Comparison of ENCODE assay signal across 21 cellular contexts in genomic region chr4:742096-742741, GRCh38. TPM values are rescaled to one million over a fixed set of nuclear protein-coding genes. Genes with fewer than 3 reads are reported as not detected.
A peak's percentile ranks its signal among the peaks of the same experiment; 100 is the strongest.
DNase-seq lines count a peak whose midpoint lies in the region; ATAC-seq, FAIRE-seq and TF ChIP-seq lines count a peak whose summit lies in the region.
"Had no signal": no experiment of that assay in that cellular context is flagged by ENCODE, and none has a peak within 500 bp of the region (broad histone marks: within the 10 kb centered on the region; RNA-seq: fewer than 3 reads in every experiment).

No MANE protein-coding gene starts in this region.

- peaks cover 0 to 6% of the 10 kb centered on the region in 2 donors for H3K36me3 Mint-ChIP-seq in activated naive CD4-positive, alpha-beta T cell treated with anti-CD3 and anti-CD28 coated beads, Interleukin-2, amount 50 U/mL, for 72 hours
- H3K36me3 Mint-ChIP-seq in H9 (ENCODE audit: insufficient read depth in 1 of 3, low read depth in 3 of 3) (peaks cover 21 to 54% (median 44%) of the 10 kb centered on the region in 3 experiments), osteocyte (ENCODE audit: unreplicated experiment) (peaks cover 21% of the 10 kb centered on the region)

- TF ChIP-seq POLR2A in K562 (conservative IDR thresholded peaks at IDR 0.05) (no peak), erythroblast (IDR thresholded peaks at IDR 0.05; ENCODE audit: low read length) (no peak), suprapubic skin (IDR thresholded peaks at IDR 0.05) (no peak)

- H4K20me1 ChIP-seq in H9 (ENCODE audit: control insufficient read depth, insufficient read depth, insufficient read length) (no peaks in the 10 kb centered on the region), K562 (replicated peaks; ENCODE audit: control insufficient read depth, insufficient read depth, low read length) (peaks cover 3% of the 10 kb centered on the region; the same call in 1 of the 2 replicates)

- H2AFZ ChIP-seq in H9 (ENCODE audit: low read length) = no peak overlapping the region
- no peak overlapping the region for H2AFZ ChIP-seq in K562 (ENCODE audit: low read depth, low read length)

- H3K27me3 Mint-ChIP-seq in H9 (ENCODE audit: low read depth) = no peaks in the 10 kb centered on the region
- H3K27me3 Mint-ChIP-seq in osteocyte (ENCODE audit: unreplicated experiment) = no peaks in the 10 kb centered on the region
- H3K27me3 Mint-ChIP-seq: activated CD4-positive, alpha-beta T cell treated with anti-CD3 and anti-CD28 coated beads, Interleukin-2, amount 10 ng/mL, durations not matched to agents 24 days and 14 days; activated naive CD8-positive, alpha-beta T cell treated with anti-CD3 and anti-CD28 coated beads, Interleukin-2, amount 50 U/mL, for 24 hours; CD4-positive, alpha-beta memory T cell; dendritic cell treated with granulocyte-macrophage colony-stimulating factor and Interleukin-4, amounts not matched to agents 40 ng/mL and 50 ng/mL, for 4 days had no signal

- H3K9me3 ChIP-seq in H9 (ENCODE audit: control insufficient read depth, low read depth, low read length) (no peaks in the 10 kb centered on the region), K562 (replicated peaks; ENCODE audit: control insufficient read depth, insufficient read depth, low read depth, low read length) (no peaks in the 10 kb centered on the region), suprapubic skin (no peaks in the 10 kb centered on the region)
- H3K9me3 ChIP-seq: pancreas, stomach, tibial nerve had no signal

- no peak overlapping the region for H3K4me2 ChIP-seq in H9 (ENCODE audit: insufficient read depth, insufficient read length, low read length)
- no peak overlapping the region for H3K4me2 ChIP-seq in K562 (ENCODE audit: insufficient read depth, low read length)
- H3K4me2 ChIP-seq: smooth muscle cell had no signal

- H3K56ac ChIP-seq in H9 (ENCODE audit: insufficient read length, low read depth, low read length) = no peak overlapping the region

- no peak overlapping the region for H2BK15ac ChIP-seq in H9 (ENCODE audit: low read depth, low read length)

- no peak overlapping the region for H2BK5ac ChIP-seq in H9 (ENCODE audit: insufficient read length, low read length)

- no peaks in the 10 kb centered on the region for H3K4me1 ChIP-seq in H9 (ENCODE audit: insufficient read depth, low read length)
- H3K4me1 ChIP-seq in K562 (replicated peaks in 1 of 2; ENCODE audit: control insufficient read depth in 2 of 2, insufficient read depth in 2 of 2, low read length in 2 of 2) = peaks cover 0 to 25% of the 10 kb centered on the region in 2 experiments; a peak in 2 of 5 replicates
- no peaks in the 10 kb centered on the region for H3K4me1 ChIP-seq in suprapubic skin
- H3K4me1 ChIP-seq: pancreas, stomach had no signal

- no peak for TF ChIP-seq EP300 in K562 (IDR thresholded peaks at IDR 0.05; ENCODE audit: low read length)
- TF ChIP-seq EP300 in suprapubic skin (IDR thresholded peaks at IDR 0.05) = no peak

- no peaks in the 10 kb centered on the region; the same call in 1 of the 2 replicates for H3K79me2 ChIP-seq in H9 (ENCODE audit: insufficient read depth, low read length)
- H3K79me2 ChIP-seq in K562 (ENCODE audit: control insufficient read depth, insufficient read depth, low read length) = no peaks in the 10 kb centered on the region; the same call in 2 of the 3 replicates

- no peak overlapping the region for H2AK5ac ChIP-seq in H9 (ENCODE audit: insufficient read length, low read length)

- no peak overlapping the region for H2BK12ac ChIP-seq in H9 (ENCODE audit: insufficient read length, low read depth, low read length)

- H3K36me3 ChIP-seq in K562 (ENCODE audit: control insufficient read depth, insufficient read depth, low read length) (peaks cover 44% of the 10 kb centered on the region; the same call in 2 of the 3 replicates), suprapubic skin (peaks cover 55% of the 10 kb centered on the region)

- BruUV-seq in K562 (replicated peaks; lab: Mats Ljungman, UMichigan) = TSS peak; percentile 34

- TF ChIP-seq RAD21 in K562 (CRISPR knock-in tag; conservative IDR thresholded peaks at IDR 0.05 in 1 of 2, IDR thresholded peaks at IDR 0.05 in 1 of 2) = no peak

- CTCF ChIA-PET in K562 (lab: Yijun Ruan, JAX; ENCODE audit: low intra/inter-chr PET ratio) = interaction anchor here (0.7 to 1.4 kb wide), 3 partner anchors 184 to 245 kb away, joined by 3 to 5 read pairs (median 3); partner anchors contain the start of gene IDUA

- intact Hi-C loops in K562 (cut with micrococcal nuclease) = loop anchor here (5.0 kb wide), 1 partner anchor 245 kb away; the partner anchor contains the start of gene IDUA

- H3K4me3 Mint-ChIP-seq in H9 (no peak overlapping the region), osteocyte (ENCODE audit: unreplicated experiment) (no peak overlapping the region)
- H3K4me3 Mint-ChIP-seq: activated CD4-positive, alpha-beta T cell treated with anti-CD3 and anti-CD28 coated beads, Interleukin-2, amount 10 ng/mL, durations not matched to agents 24 days and 14 days; activated naive CD8-positive, alpha-beta T cell treated with anti-CD3 and anti-CD28 coated beads, Interleukin-2, amount 50 U/mL, for 24 hours; activated T-cell treated with anti-CD3 and anti-CD28 coated beads, Interleukin-2, amount 50 U/mL, for 4 hours; CD4-positive, alpha-beta memory T cell; dendritic cell treated with granulocyte-macrophage colony-stimulating factor and Interleukin-4, amounts not matched to agents 40 ng/mL and 50 ng/mL, for 4 days; nephron had no signal

- H3K9me3 Mint-ChIP-seq in activated naive CD4-positive, alpha-beta T cell treated with anti-CD3 and anti-CD28 coated beads, Interleukin-2, amount 50 U/mL, for 72 hours = no peaks in the 10 kb centered on the region
- H3K9me3 Mint-ChIP-seq in H9 (peaks cover 2 to 3% of the 10 kb centered on the region in 2 experiments; a peak in 3 of 5 replicates), osteocyte (ENCODE audit: unreplicated experiment) (no peaks in the 10 kb centered on the region)
- H3K9me3 Mint-ChIP-seq: activated CD4-positive, alpha-beta T cell treated with anti-CD3 and anti-CD28 coated beads, Interleukin-2, amount 10 ng/mL, durations not matched to agents 24 days and 14 days; activated naive CD8-positive, alpha-beta T cell treated with anti-CD3 and anti-CD28 coated beads, Interleukin-2, amount 50 U/mL, for 24 hours; activated T-cell treated with anti-CD3 and anti-CD28 coated beads, Interleukin-2, amount 50 U/mL, for 4 hours; CD4-positive, alpha-beta memory T cell; dendritic cell treated with granulocyte-macrophage colony-stimulating factor and Interleukin-4, amounts not matched to agents 40 ng/mL and 50 ng/mL, for 4 days; nephron had no signal

- no peak overlapping the region for H3T11ph ChIP-seq in H9 (ENCODE audit: low read length)

- H3K27ac ChIP-seq in H9 (ENCODE audit: insufficient read length, low read depth, low read length) (no peak overlapping the region), K562 (ENCODE audit: extremely low read depth, low read depth, low read length) (no peak overlapping the region), suprapubic skin (no peak overlapping the region)
- H3K27ac ChIP-seq: pancreas, stomach, tibial nerve, WERI-Rb-1 had no signal

- H3K4me3 ChIP-seq in K562 (no peak overlapping the region), suprapubic skin (no peak overlapping the region)
- H3K4me3 ChIP-seq: pancreas, smooth muscle cell, stomach, tibial nerve had no signal

- no peaks in the 10 kb centered on the region for H3K27me3 ChIP-seq in H9 (ENCODE audit: insufficient read depth, low read length)
- no peaks in the 10 kb centered on the region for H3K27me3 ChIP-seq in K562 (ENCODE audit: control insufficient read depth in 2 of 2, insufficient read depth in 2 of 2, low read length in 2 of 2)
- H3K27me3 ChIP-seq in suprapubic skin = no peaks in the 10 kb centered on the region
- H3K27me3 ChIP-seq: pancreas, stomach, tibial nerve had no signal

- H3K18ac ChIP-seq in H9 (ENCODE audit: insufficient read length, low read depth, low read length) = no peak overlapping the region

- H4K5ac ChIP-seq in H9 (ENCODE audit: insufficient read length, low read depth, low read length) = no peak overlapping the region

- peaks cover 2% of the 10 kb centered on the region for H3K23me2 ChIP-seq in H9 (ENCODE audit: insufficient read length, low read depth, low read length, poor library complexity, severe bottlenecking)

- FAIRE-seq in K562 (lab: Jason Lieb, UNC) = no peak
- FAIRE-seq: A204.1, pancreas had no signal

- H4K91ac ChIP-seq in H9 (ENCODE audit: insufficient read length, low read depth, low read length) = no peak overlapping the region

- H3K9me1 ChIP-seq in K562 (ENCODE audit: control insufficient read depth, insufficient read depth, low read length) = no peaks in the 10 kb centered on the region

- no peak for DNase-seq in activated naive CD4-positive, alpha-beta T cell treated with anti-CD3 and anti-CD28 coated beads, Interleukin-2, amount 50 U/mL, for 72 hours (ENCODE audit: low spot score in 2 of 2)
- no peak for DNase-seq in activated naive CD4-positive, alpha-beta T cell treated with Interleukin-2 at 50 U/mL for 16 hours
- DNase-seq in H9 = no peak
- no peak for DNase-seq in K562 (ENCODE audit: extremely low read depth in 1 of 4, low spot score in 3 of 4)
- no peak for DNase-seq in osteocyte (ENCODE audit: extremely low spot score, unreplicated experiment)
- no peak for DNase-seq in kidney glomerular epithelial cell (lab: John Stamatoyannopoulos, UW)
- DNase-seq in erythroblast (lab: John Stamatoyannopoulos, UW) = no peak
- DNase-seq in suprapubic skin (ENCODE audit: low spot score in 2 of 2) = no peak
- DNase-seq: NCI-H226 had no signal

- H3K4ac ChIP-seq in H9 (ENCODE audit: low read depth, low read length) = no peak overlapping the region

- no peaks in the 10 kb centered on the region for H3K79me1 ChIP-seq in H9 (ENCODE audit: insufficient read depth, low read depth, low read length, poor library complexity, severe bottlenecking)

- H3K23ac ChIP-seq in H9 (ENCODE audit: insufficient read length, low read depth, low read length) = no peak overlapping the region

- H2BK20ac ChIP-seq in H9 (ENCODE audit: low read depth, low read length, poor library complexity, severe bottlenecking) = no peak overlapping the region

- POLR2A ChIA-PET in K562 (lab: Yijun Ruan, JAX) = interaction anchor here (0.6 to 1.3 kb wide), 5 partner anchors 10 to 707 kb away, joined by 3 to 4 read pairs (median 3); no protein-coding TSS in a partner anchor

- in situ Hi-C loops in K562 (cut with MboI) = no loop called here

- H2BK120ac ChIP-seq in H9 (ENCODE audit: low read depth, low read length, poor library complexity, severe bottlenecking) = no peak overlapping the region

- no CpG with 5 or more reads among the region's 21 CpGs for WGBS in H9 (ENCODE audit: extremely low coverage, insufficient read length, low lambda C conversion rate)
- 58% methylated on average over 17 of the region's 21 CpGs for WGBS in K562 (ENCODE audit: insufficient coverage, low coverage, missing lambda C conversion rate)
- 82% methylated on average over 20 of the region's 21 CpGs for WGBS in suprapubic skin

- ATAC-seq in activated naive CD4-positive, alpha-beta T cell treated with anti-CD3 and anti-CD28 coated beads, Interleukin-2, amount 50 U/mL, for 72 hours = peak; percentile 13 to 48
- ATAC-seq in K562 = peak; percentile 62

- H4K8ac ChIP-seq in H9 (replicated peaks; ENCODE audit: insufficient read length, low read depth, low read length) = no peak overlapping the region

- no peak overlapping the region for H3K27ac Mint-ChIP-seq in activated naive CD4-positive, alpha-beta T cell treated with anti-CD3 and anti-CD28 coated beads, Interleukin-2, amount 50 U/mL, for 72 hours
- peak overlapping the region in 2 of 3 experiments; percentile 27 to 76; a peak in 3 of 7 replicates for H3K27ac Mint-ChIP-seq in H9
- peak overlapping the region; percentile 65 for H3K27ac Mint-ChIP-seq in osteocyte (ENCODE audit: unreplicated experiment)
- H3K27ac Mint-ChIP-seq: activated naive CD8-positive, alpha-beta T cell treated with anti-CD3 and anti-CD28 coated beads, Interleukin-2, amount 50 U/mL, for 24 hours; dendritic cell treated with granulocyte-macrophage colony-stimulating factor and Interleukin-4, amounts not matched to agents 40 ng/mL and 50 ng/mL, for 4 days; nephron had no signal

- H3K4me1 Mint-ChIP-seq in H9 (no peaks in the 10 kb centered on the region), osteocyte (ENCODE audit: unreplicated experiment) (peaks cover 26% of the 10 kb centered on the region)
- H3K4me1 Mint-ChIP-seq: activated naive CD8-positive, alpha-beta T cell treated with anti-CD3 and anti-CD28 coated beads, Interleukin-2, amount 50 U/mL, for 24 hours; nephron had no signal

- TF ChIP-seq CTCF in H9 (conservative IDR thresholded peaks at IDR 0.05) (no peak), K562 (IDR thresholded peaks at IDR 0.05 in 2 of 3, conservative IDR thresholded peaks at IDR 0.05 in 1 of 3; ENCODE audit: insufficient read depth in 2 of 3, low read depth in 1 of 3, low read length in 3 of 3) (no peak), osteocyte (IDR thresholded peaks at IDR 0.05) (no peak), suprapubic skin (IDR thresholded peaks at IDR 0.05) (no peak)

- H3K9ac ChIP-seq in H9 (ENCODE audit: extremely low read depth, insufficient read length, low read length) (no peak overlapping the region), K562 (ENCODE audit: insufficient read depth in 1 of 2, low read depth in 2 of 2, low read length in 2 of 2) (no peak overlapping the region)

- no peak overlapping the region for H3K14ac ChIP-seq in H9 (ENCODE audit: insufficient read depth, low read length)

RNA-seq across cellular contexts. Expression of gene PCGF3, which starts 36.6 kb away (rescaled TPM):
- total RNA-seq in activated naive CD4-positive, alpha-beta T cell treated with anti-CD3 and anti-CD28 coated beads, Interleukin-2, amount 50 U/mL, for 72 hours = 10 to 100 TPM; 23.0 to 25.9 TPM
- total RNA-seq in H9 (2021) (42.6 and 43.1 TPM in 2 replicates), K562 (2014; rRNA removed) (31.3 and 39.9 TPM in 2 replicates), K562 (2014; rRNA removed; fragmentation: Illumina TruSeq; extraction: Trizol) (13.3 and 14.7 TPM in 2 replicates), K562 (2015; rRNA removed; fragmentation: Illumina TruSeq; extraction: Trizol) (19.1 and 20.3 TPM in 2 replicates), K562 (2021) (39.6 and 46.1 TPM in 2 replicates), osteocyte (69.8 and 70.0 TPM in 2 replicates), suprapubic skin (100 to 1,000 TPM in 1 of 4 donors, 10 to 100 TPM in 3; 59.7 to 152 (median 71.2) TPM)
- 122 and 175 TPM in 2 replicates for total RNA-seq in K562 (2011; cell fraction: chromatin; rRNA removed; ENCODE audit: low replicate concordance)
- 123 and 128 TPM in 2 replicates for total RNA-seq in K562 (2011; cell fraction: nucleolus; rRNA removed)
- 119 and 129 TPM in 2 replicates for total RNA-seq in K562 (2011; cell fraction: nucleoplasm; rRNA removed)
- polyA plus RNA-seq in K562 (2011; rRNA removed) (37.2 and 42.2 TPM in 2 replicates), K562 (2014; fragmentation: Illumina TruSeq; extraction: Trizol) (18.9 and 20.4 TPM in 2 replicates), K562 (2014; fragmentation: Nextera tagmentation; extraction: Ambion mirVana) (1 to 10 TPM; 2.6 to 4.3 TPM), K562 (2014; rRNA removed) (40.1 and 40.2 TPM in 2 replicates)
- polyA plus RNA-seq in K562 (2011; cell fraction: cytosol; rRNA removed) = 35.7 and 39.0 TPM in 2 replicates
- 197 and 242 TPM in 2 replicates for polyA plus RNA-seq in K562 (2011; cell fraction: nucleus; rRNA removed)
- 22.9 and 34.4 TPM in 2 replicates for polyA plus RNA-seq in K562 (2012)
- polyA minus RNA-seq in K562 (2011; rRNA and poly(A)+ RNA removed) = 25.9 and 30.6 TPM in 2 replicates
- polyA minus RNA-seq in K562 (2011; cell fraction: cytosol; rRNA and poly(A)+ RNA removed) = 22.7 and 34.9 TPM in 2 replicates
- polyA minus RNA-seq in K562 (2011; cell fraction: nucleus; rRNA and poly(A)+ RNA removed) = 74.0 and 79.4 TPM in 2 replicates

RNA-seq across cellular contexts. Expression of gene SLC49A3, which starts 53.3 kb away (rescaled TPM):
- total RNA-seq in activated naive CD4-positive, alpha-beta T cell treated with anti-CD3 and anti-CD28 coated beads, Interleukin-2, amount 50 U/mL, for 72 hours = 1 to 10 TPM in 1 of 2 donors, under 1 TPM in 1; 0.59 to 1.3 TPM
- total RNA-seq in H9 (2021) (6.8 and 6.9 TPM in 2 replicates), K562 (2014; rRNA removed) (not detected in 2 replicates), K562 (2014; rRNA removed; fragmentation: Illumina TruSeq; extraction: Trizol) (not detected in 2 replicates), K562 (2015; rRNA removed; fragmentation: Illumina TruSeq; extraction: Trizol) (not detected in 2 replicates), K562 (2021) (0.24 and 0.29 TPM in 2 replicates), osteocyte (0.31 and 0.67 TPM in 2 replicates), suprapubic skin (10 to 100 TPM in 3 of 4 donors, 1 to 10 TPM in 1; 8.9 to 21.1 (median 17.4) TPM)
- total RNA-seq in K562 (2011; cell fraction: chromatin; rRNA removed; ENCODE audit: low replicate concordance) = not detected in 2 replicates
- 0.39 TPM in 1 of 2 replicates, not detected in the other for total RNA-seq in K562 (2011; cell fraction: nucleolus; rRNA removed)
- total RNA-seq in K562 (2011; cell fraction: nucleoplasm; rRNA removed) = 0.61 TPM in 1 of 2 replicates, not detected in the other
- polyA plus RNA-seq in K562 (2011; rRNA removed) (not detected in 2 replicates), K562 (2014; fragmentation: Illumina TruSeq; extraction: Trizol) (not detected in 2 replicates), K562 (2014; fragmentation: Nextera tagmentation; extraction: Ambion mirVana) (not detected), K562 (2014; rRNA removed) (0.18 and 0.41 TPM in 2 replicates)
- 0.03 and 0.22 TPM in 2 replicates for polyA plus RNA-seq in K562 (2011; cell fraction: cytosol; rRNA removed)
- polyA plus RNA-seq in K562 (2011; cell fraction: nucleus; rRNA removed) = 0.25 and 0.55 TPM in 2 replicates
- 0.21 and 0.30 TPM in 2 replicates for polyA plus RNA-seq in K562 (2012)
- not detected in 2 replicates for polyA minus RNA-seq in K562 (2011; rRNA and poly(A)+ RNA removed)
- not detected in 2 replicates for polyA minus RNA-seq in K562 (2011; cell fraction: cytosol; rRNA and poly(A)+ RNA removed)
- polyA minus RNA-seq in K562 (2011; cell fraction: nucleus; rRNA and poly(A)+ RNA removed) = not detected in 2 replicates
- polyA plus RNA-seq: CD4-positive, alpha-beta memory T cell had no signal

Comparison
In these comparisons a context has a peak if more than half of its experiments do, and no peak if none do; other contexts are left out.
1. H3K27ac Mint-ChIP-seq: peak in H9 (2 of 3) and osteocyte (single experiment); none in activated naive CD4-positive, alpha-beta T cell treated with anti-CD3 and anti-CD28 coated beads, Interleukin-2, amount 50 U/mL, for 72 hours (0 of 2).